Comparison of ENCODE assay signal across 1 cellular context in the genomic region with DNA sequence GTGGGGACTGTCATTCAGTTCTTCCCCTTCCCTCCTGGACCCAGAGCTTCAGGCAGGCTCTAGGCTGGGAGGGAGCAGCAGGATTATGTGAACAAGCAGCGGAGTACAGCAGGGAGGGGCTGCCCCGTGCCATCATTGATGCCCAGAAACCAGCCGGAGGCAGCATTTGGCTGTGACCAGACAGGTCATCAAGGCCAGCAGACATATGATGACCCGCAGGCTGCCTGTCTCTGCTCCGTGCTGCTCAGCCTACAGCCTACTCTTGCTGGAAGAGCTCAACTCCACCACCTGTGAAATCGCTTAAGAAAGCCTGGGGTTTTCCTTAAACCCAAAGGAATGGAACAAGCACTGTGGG.
TF ChIP-seq lines count a peak whose summit lies in the region.

No MANE protein-coding gene starts in this region.

TF ChIP-seq in HepG2, 621 proteins besides CTCF, POLR2A, EP300 and RAD21:
- TF ChIP-seq ESRRA (CRISPR knock-in tag; IDR thresholded peaks at IDR 0.05; ENCODE audit: low read depth) (no peak), REL (CRISPR knock-in tag; conservative IDR thresholded peaks at IDR 0.05) (no peak), NFYB (CRISPR knock-in tag; IDR thresholded peaks at IDR 0.05) (no peak), ZNF800 (CRISPR knock-in tag; IDR thresholded peaks at IDR 0.05) (no peak), ZNF761 (CRISPR knock-in tag; conservative IDR thresholded peaks at IDR 0.05) (no peak)
